Comparison of ENCODE assay signal across 20 cellular contexts in genomic region chr14:88985654-88986053, GRCh38.
"Had no signal": no experiment of that assay in that cellular context is flagged by ENCODE, and none has a peak within 500 bp of the region (broad histone marks: within the 10 kb centered on the region; RNA-seq: fewer than 3 reads in every experiment).

No MANE protein-coding gene starts in this region.

- H3K36me3 ChIP-seq: esophagus squamous epithelium, gastrocnemius medialis, heart right ventricle, tibial artery, uterus had no signal

- ATAC-seq: activated CD8-positive, alpha-beta T cell treated with anti-CD3 and anti-CD28 coated beads, Interleukin-2, amount 10 ng/mL, durations not matched to agents 7 days and 5 days; activated naive CD4-positive, alpha-beta T cell treated with anti-CD3 and anti-CD28 coated beads, Interleukin-2, amount 50 U/mL, for 72 hours; body of pancreas; gastrocnemius medialis; stimulated activated effector memory CD8-positive, alpha-beta T cell treated with anti-CD3 and anti-CD28 coated beads, Interleukin-12 subunit alpha, Interleukin-12 subunit beta, amount 100 ng/mL, for 72 hours had no signal

- H3K27ac ChIP-seq: body of pancreas, esophagus squamous epithelium, gastrocnemius medialis, heart right ventricle, tibial artery, uterus had no signal

- H3K9me3 ChIP-seq: body of pancreas, gastrocnemius medialis, uterus had no signal

- H3K4me1 ChIP-seq: body of pancreas, esophagus squamous epithelium, gastrocnemius medialis, heart right ventricle, tibial artery, uterus had no signal

- H3K27me3 ChIP-seq: body of pancreas, uterus had no signal

- DNase-seq: activated B cell treated with CpG ODN at 0.5 μM for 24 hours; activated CD4-positive, alpha-beta T cell treated with anti-CD3 and anti-CD28 coated beads, Interleukin-2, amount 10 ng/mL, durations not matched to agents 24 days and 14 days; activated CD8-positive, alpha-beta memory T cell treated with anti-CD3 and anti-CD28 coated beads, Interleukin-2, amount 50 U/mL, for 4 hours; activated CD8-positive, alpha-beta T cell treated with anti-CD3 and anti-CD28 coated beads, Interleukin-2, amount 10 ng/mL, durations not matched to agents 7 days and 5 days; activated effector memory CD4-positive, alpha-beta T cell treated with anti-CD3 and anti-CD28 coated beads, Interleukin-2, amount 50 U/mL, for 16 hours; activated T-cell treated with anti-CD3 and anti-CD28 coated beads, Interleukin-2, amount 50 U/mL, for 48 hours; amniotic stem cell; effector CD8-positive, alpha-beta T cell; esophagus squamous epithelium; gastrocnemius medialis; mesendoderm; nucleus accumbens; posterior cingulate gyrus; retina; tibial artery; uterus had no signal

- H3K4me3 ChIP-seq: body of pancreas, esophagus squamous epithelium, gastrocnemius medialis, heart right ventricle, tibial artery, uterus had no signal
